1 cellular context compared by ENCODE assay signal in genomic region chr10:63636812-63637211, GRCh38.
A peak's percentile ranks its signal among the peaks of the same experiment; 100 is the strongest.
TF ChIP-seq lines count a peak whose summit lies in the region.

No MANE protein-coding gene starts in this region.

TF ChIP-seq in GM12878, 131 proteins besides CTCF, POLR2A, EP300 and RAD21:
- TF ChIP-seq SIN3A (IDR thresholded peaks at IDR 0.05; ENCODE audit: low read depth, low read length) (no peak), JUNB (IDR thresholded peaks at IDR 0.05) (peak; percentile 7; the same call in 1 of the 2 replicates)
